2 cellular contexts compared by ENCODE assay signal in genomic region chr22:44889233-44889878, GRCh38.
TF ChIP-seq lines count a peak whose summit lies in the region.

No MANE protein-coding gene starts in this region.

TF ChIP-seq in WTC11, 78 proteins besides CTCF, POLR2A, EP300 and RAD21 (continued from another document):
- TF ChIP-seq ZNF317 (CRISPR knock-in tag; IDR thresholded peaks at IDR 0.05; ENCODE audit: borderline replicate concordance, low read depth) (no peak), ZBTB21 (CRISPR knock-in tag; IDR thresholded peaks at IDR 0.05; ENCODE audit: borderline replicate concordance) (no peak), SOX15 (CRISPR knock-in tag; IDR thresholded peaks at IDR 0.05) (no peak), TEAD1 (CRISPR knock-in tag; IDR thresholded peaks at IDR 0.05) (no peak), ZNF232 (CRISPR knock-in tag; IDR thresholded peaks at IDR 0.05) (no peak), TP53 (CRISPR knock-in tag; IDR thresholded peaks at IDR 0.05) (no peak), NFYB (CRISPR knock-in tag; conservative IDR thresholded peaks at IDR 0.05; ENCODE audit: low read depth) (no peak), GRHL2 (CRISPR knock-in tag; IDR thresholded peaks at IDR 0.05; ENCODE audit: insufficient replicate concordance, severe bottlenecking) (no peak)
- TF ChIP-seq, protein P1, sequence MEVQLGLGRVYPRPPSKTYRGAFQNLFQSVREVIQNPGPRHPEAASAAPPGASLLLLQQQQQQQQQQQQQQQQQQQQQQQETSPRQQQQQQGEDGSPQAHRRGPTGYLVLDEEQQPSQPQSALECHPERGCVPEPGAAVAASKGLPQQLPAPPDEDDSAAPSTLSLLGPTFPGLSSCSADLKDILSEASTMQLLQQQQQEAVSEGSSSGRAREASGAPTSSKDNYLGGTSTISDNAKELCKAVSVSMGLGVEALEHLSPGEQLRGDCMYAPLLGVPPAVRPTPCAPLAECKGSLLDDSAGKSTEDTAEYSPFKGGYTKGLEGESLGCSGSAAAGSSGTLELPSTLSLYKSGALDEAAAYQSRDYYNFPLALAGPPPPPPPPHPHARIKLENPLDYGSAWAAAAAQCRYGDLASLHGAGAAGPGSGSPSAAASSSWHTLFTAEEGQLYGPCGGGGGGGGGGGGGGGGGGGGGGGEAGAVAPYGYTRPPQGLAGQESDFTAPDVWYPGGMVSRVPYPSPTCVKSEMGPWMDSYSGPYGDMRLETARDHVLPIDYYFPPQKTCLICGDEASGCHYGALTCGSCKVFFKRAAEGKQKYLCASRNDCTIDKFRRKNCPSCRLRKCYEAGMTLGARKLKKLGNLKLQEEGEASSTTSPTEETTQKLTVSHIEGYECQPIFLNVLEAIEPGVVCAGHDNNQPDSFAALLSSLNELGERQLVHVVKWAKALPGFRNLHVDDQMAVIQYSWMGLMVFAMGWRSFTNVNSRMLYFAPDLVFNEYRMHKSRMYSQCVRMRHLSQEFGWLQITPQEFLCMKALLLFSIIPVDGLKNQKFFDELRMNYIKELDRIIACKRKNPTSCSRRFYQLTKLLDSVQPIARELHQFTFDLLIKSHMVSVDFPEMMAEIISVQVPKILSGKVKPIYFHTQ (CRISPR knock-in tag; IDR thresholded peaks at IDR 0.05), result no peak
- TF ChIP-seq, protein P2, sequence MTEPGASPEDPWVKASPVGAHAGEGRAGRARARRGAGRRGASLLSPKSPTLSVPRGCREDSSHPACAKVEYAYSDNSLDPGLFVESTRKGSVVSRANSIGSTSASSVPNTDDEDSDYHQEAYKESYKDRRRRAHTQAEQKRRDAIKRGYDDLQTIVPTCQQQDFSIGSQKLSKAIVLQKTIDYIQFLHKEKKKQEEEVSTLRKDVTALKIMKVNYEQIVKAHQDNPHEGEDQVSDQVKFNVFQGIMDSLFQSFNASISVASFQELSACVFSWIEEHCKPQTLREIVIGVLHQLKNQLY (CRISPR knock-in tag; IDR thresholded peaks at IDR 0.05), result no peak

TF ChIP-seq in neural cell, 6 proteins besides CTCF, POLR2A, EP300 and RAD21 (continued from another document):
- no peak for TF ChIP-seq TAF1 (IDR thresholded peaks at IDR 0.05; ENCODE audit: low read depth)
- TF ChIP-seq SMC3 (conservative IDR thresholded peaks at IDR 0.05; ENCODE audit: poor library complexity), result peak; percentile 25
